Comparison of ENCODE assay signal across 18 cellular contexts in the genomic region with DNA sequence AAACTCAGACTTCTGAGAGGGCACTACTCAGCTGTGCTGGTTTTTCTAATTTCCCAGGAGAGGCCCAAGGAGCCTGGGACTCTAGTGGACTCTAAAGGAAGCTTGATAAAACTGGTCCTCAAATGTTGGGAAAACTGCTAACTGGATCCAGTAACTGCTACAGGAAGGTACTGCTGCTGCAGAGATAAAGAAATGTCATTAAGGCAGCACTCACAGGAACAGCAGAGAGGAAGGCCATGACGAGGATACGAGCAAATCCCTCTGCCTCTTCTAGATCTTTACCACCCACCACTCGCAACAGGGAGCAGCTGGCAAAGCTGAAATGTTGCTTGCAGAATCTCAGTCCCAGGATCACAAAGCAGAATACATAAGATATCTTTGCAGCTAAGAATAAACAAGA.
"Had no signal": no experiment of that assay in that cellular context is flagged by ENCODE, and none has a peak within 500 bp of the region (broad histone marks: within the 10 kb centered on the region; RNA-seq: fewer than 3 reads in every experiment).

No MANE protein-coding gene starts in this region.

- H3K4me1 Mint-ChIP-seq: activated B cell treated with CpG ODN at 0.5 μM for 24 hours; activated CD4-positive, alpha-beta T cell treated with anti-CD3 and anti-CD28 coated beads for 36 hours; activated naive CD4-positive, alpha-beta T cell treated with anti-CD3 and anti-CD28 coated beads, Interleukin-2, amount 10 ng/mL, durations not matched to agents 7 days and 5 days; T-cell had no signal

- H3K4me3 ChIP-seq: mucosa of descending colon, upper lobe of left lung had no signal

- DNase-seq: activated B cell treated with CpG ODN at 0.5 μM for 24 hours; activated CD4-positive, alpha-beta T cell treated with anti-CD3 and anti-CD28 coated beads for 36 hours; activated CD4-positive, alpha-beta T cell treated with anti-CD3 and anti-CD28 coated beads, Interleukin-2, amount 50 U/mL, for 48 hours; activated CD8-positive, alpha-beta memory T cell treated with anti-CD3 and anti-CD28 coated beads, Interleukin-2, amount 50 U/mL, for 48 hours; activated effector memory CD4-positive, alpha-beta T cell treated with anti-CD3 and anti-CD28 coated beads, Interleukin-2, amount 50 U/mL, for 16 hours; activated naive CD4-positive, alpha-beta T cell treated with anti-CD3 and anti-CD28 coated beads, Interleukin-2, amount 10 ng/mL, durations not matched to agents 7 days and 5 days; cortex of kidney; erythroblast; foreskin fibroblast; islet precursor cell; left cardiac atrium; mucosa of descending colon; retina; stimulated activated CD4-positive, alpha-beta T cell treated with anti-CD3 and anti-CD28 coated beads, Interleukin-4, amount 100 ng/mL, for 4 hours; stimulated activated naive CD8-positive, alpha-beta T cell treated with anti-CD3 and anti-CD28 coated beads, Interleukin-15, Interleukin-2, amounts not matched to agents 100 U/mL and 50 U/mL, for 24 hours; T-cell had no signal

- H3K36me3 Mint-ChIP-seq: activated naive CD4-positive, alpha-beta T cell treated with anti-CD3 and anti-CD28 coated beads, Interleukin-2, amount 10 ng/mL, durations not matched to agents 7 days and 5 days; T-cell had no signal

- H3K4me3 Mint-ChIP-seq: activated B cell treated with CpG ODN at 0.5 μM for 24 hours; activated CD4-positive, alpha-beta T cell treated with anti-CD3 and anti-CD28 coated beads for 36 hours; activated naive CD4-positive, alpha-beta T cell treated with anti-CD3 and anti-CD28 coated beads, Interleukin-2, amount 10 ng/mL, durations not matched to agents 7 days and 5 days; T-cell; T-helper 2 cell treated with Interferon-gamma antibody and Interleukin-4, amounts not matched to agents 5 μg/mL and 100 μg/mL, for 36 hours had no signal

- H3K9me3 Mint-ChIP-seq: T-helper 2 cell treated with Interferon-gamma antibody and Interleukin-4, amounts not matched to agents 5 μg/mL and 100 μg/mL, for 36 hours had no signal

- H3K9me3 ChIP-seq: mucosa of descending colon, upper lobe of left lung had no signal

- H3K27me3 ChIP-seq: upper lobe of left lung had no signal

- H3K27ac Mint-ChIP-seq: activated B cell treated with CpG ODN at 0.5 μM for 24 hours; activated CD4-positive, alpha-beta T cell treated with anti-CD3 and anti-CD28 coated beads for 36 hours; activated naive CD4-positive, alpha-beta T cell treated with anti-CD3 and anti-CD28 coated beads, Interleukin-2, amount 10 ng/mL, durations not matched to agents 7 days and 5 days; T-cell; T-helper 2 cell treated with Interferon-gamma antibody and Interleukin-4, amounts not matched to agents 5 μg/mL and 100 μg/mL, for 36 hours had no signal

- H3K36me3 ChIP-seq: upper lobe of left lung had no signal
